In the genomic region with DNA sequence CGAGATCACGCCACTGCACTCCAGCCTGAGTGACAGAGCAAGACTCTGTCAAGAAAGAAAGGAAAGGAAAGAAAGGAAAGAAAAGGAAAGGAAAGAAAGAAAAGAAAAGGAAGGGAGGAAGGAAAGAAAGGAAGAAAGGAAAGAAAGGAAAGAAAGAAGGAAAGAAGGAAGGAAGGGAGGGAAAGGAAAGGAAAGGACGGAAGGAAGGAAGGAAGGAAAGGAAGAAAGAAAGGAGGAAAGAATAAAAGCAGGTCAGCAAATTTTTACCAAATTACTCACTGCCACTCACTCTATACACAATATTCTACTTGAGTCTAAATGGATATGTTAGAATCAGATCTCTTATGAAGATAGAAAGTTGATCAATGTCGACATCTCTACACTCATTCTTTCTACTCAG, we compare ENCODE assay signal across 27 cellular contexts.
"Had no signal": no experiment of that assay in that cellular context is flagged by ENCODE, and none has a peak within 500 bp of the region (broad histone marks: within the 10 kb centered on the region; RNA-seq: fewer than 3 reads in every experiment).

No MANE protein-coding gene starts in this region.

- H3K4me1 Mint-ChIP-seq: memory B cell; natural killer cell; neural crest cell; stimulated activated naive CD8-positive, alpha-beta T cell treated with anti-CD3 and anti-CD28 coated beads, Interleukin-15, amount 100 ng/mL, for 72 hours had no signal

- H3K27ac Mint-ChIP-seq: memory B cell, natural killer cell had no signal

- DNase-seq: colonic mucosa; dermis blood vessel endothelial cell; effector memory CD4-positive, alpha-beta T cell; erythroblast; head of caudate nucleus; kidney; natural killer cell; pancreas; retina; stimulated activated CD4-positive, alpha-beta T cell treated with anti-CD3 and anti-CD28 coated beads, Interleukin-12 subunit alpha, Interleukin-12 subunit beta, amount 100 ng/mL, for 4 hours; stimulated activated CD4-positive, alpha-beta T cell treated with anti-CD3 and anti-CD28 coated beads, Interleukin-1b, Interleukin-23, amount 100 ng/mL, for 48 hours; stimulated activated CD4-positive, alpha-beta T cell treated with anti-CD3 and anti-CD28 coated beads, Interleukin-4, amount 100 ng/mL, for 1 hour; stimulated activated CD8-positive, alpha-beta memory T cell treated with anti-CD3 and anti-CD28 coated beads, Interleukin-4, amount 100 ng/mL, for 48 hours; stimulated activated naive CD4-positive, alpha-beta T cell; stimulated activated naive CD8-positive, alpha-beta T cell treated with anti-CD3 and anti-CD28 coated beads, Interleukin-15, amount 100 ng/mL, for 72 hours; transverse colon; upper lobe of right lung; uterus had no signal

- H3K36me3 Mint-ChIP-seq: natural killer cell had no signal

- H3K4me1 ChIP-seq: colonic mucosa, pancreas, suprapubic skin, upper lobe of right lung, uterus had no signal

- H3K27me3 Mint-ChIP-seq: memory B cell; stimulated activated naive CD8-positive, alpha-beta T cell treated with anti-CD3 and anti-CD28 coated beads, Interleukin-15, amount 100 ng/mL, for 72 hours had no signal

- H3K9me3 ChIP-seq: colonic mucosa, neutrophil, pancreas, suprapubic skin, transverse colon, upper lobe of right lung, uterus had no signal

- H3K27ac ChIP-seq: colonic mucosa, neutrophil, pancreas, suprapubic skin, transverse colon, upper lobe of right lung, uterus had no signal

- H3K4me3 ChIP-seq: colonic mucosa, lung, pancreas, smooth muscle cell, suprapubic skin, transverse colon, upper lobe of right lung, uterus had no signal

- H3K4me3 Mint-ChIP-seq: memory B cell; natural killer cell; neural crest cell; stimulated activated naive CD8-positive, alpha-beta T cell treated with anti-CD3 and anti-CD28 coated beads, Interleukin-15, amount 100 ng/mL, for 72 hours had no signal

- FAIRE-seq: frontal cortex, kidney, pancreas had no signal

- H3K9me3 Mint-ChIP-seq: memory B cell; natural killer cell; neural crest cell; stimulated activated naive CD8-positive, alpha-beta T cell treated with anti-CD3 and anti-CD28 coated beads, Interleukin-15, amount 100 ng/mL, for 72 hours had no signal

- ATAC-seq: left lobe of liver; natural killer cell; pancreas; sciatic nerve; stimulated activated naive CD8-positive, alpha-beta T cell treated with anti-CD3 and anti-CD28 coated beads, Interleukin-15, amount 100 ng/mL, for 72 hours; upper lobe of right lung had no signal

- H3K27me3 ChIP-seq: colonic mucosa, neutrophil, pancreas, suprapubic skin, transverse colon, upper lobe of right lung, uterus had no signal

- H3K4me2 ChIP-seq: smooth muscle cell had no signal

- H3K36me3 ChIP-seq: colonic mucosa, pancreas, suprapubic skin, transverse colon, upper lobe of right lung, uterus had no signal
